16 cellular contexts compared by ENCODE assay signal in genomic region chr12:116465892-116466291, GRCh38.
"Had no signal": no experiment of that assay in that cellular context is flagged by ENCODE, and none has a peak within 500 bp of the region (broad histone marks: within the 10 kb centered on the region; RNA-seq: fewer than 3 reads in every experiment).

No MANE protein-coding gene starts in this region.

- H3K4me1 ChIP-seq: colonic mucosa, tibial artery had no signal

- H3K27me3 ChIP-seq: colonic mucosa, tibial artery had no signal

- H3K27ac ChIP-seq: colonic mucosa, tibial artery had no signal

- H3K36me3 ChIP-seq: colonic mucosa, tibial artery had no signal

- H3K9me3 ChIP-seq: colonic mucosa, tibial artery had no signal

- H3K4me3 ChIP-seq: colonic mucosa, lung, tibial artery had no signal

- DNase-seq: activated CD4-positive, alpha-beta T cell treated with anti-CD3 and anti-CD28 coated beads, Interleukin-2, amount 10 ng/mL, durations not matched to agents 7 days and 5 days; activated CD4-positive, CD25-positive, alpha-beta regulatory T cell; activated CD8-positive, alpha-beta T cell treated with anti-CD3 and anti-CD28 coated beads, Interleukin-2, amount 10 ng/mL, durations not matched to agents 7 days and 5 days; activated naive CD4-positive, alpha-beta T cell treated with anti-CD3 and anti-CD28 coated beads for 36 hours; activated T-cell treated with anti-CD3 and anti-CD28 coated beads, Interleukin-2, amount 50 U/mL, for 24 hours; colonic mucosa; erythroblast; head of caudate nucleus; kidney; midbrain; stimulated activated naive CD4-positive, alpha-beta T cell treated with Interleukin-2 at 50 U/mL for 16 hours; T1000; tibial artery had no signal

- ATAC-seq: activated CD8-positive, alpha-beta T cell treated with anti-CD3 and anti-CD28 coated beads, Interleukin-2, amount 10 ng/mL, durations not matched to agents 7 days and 5 days; left lobe of liver; sciatic nerve had no signal
